ENCODE assay signal across 28 cellular contexts in the genomic region with DNA sequence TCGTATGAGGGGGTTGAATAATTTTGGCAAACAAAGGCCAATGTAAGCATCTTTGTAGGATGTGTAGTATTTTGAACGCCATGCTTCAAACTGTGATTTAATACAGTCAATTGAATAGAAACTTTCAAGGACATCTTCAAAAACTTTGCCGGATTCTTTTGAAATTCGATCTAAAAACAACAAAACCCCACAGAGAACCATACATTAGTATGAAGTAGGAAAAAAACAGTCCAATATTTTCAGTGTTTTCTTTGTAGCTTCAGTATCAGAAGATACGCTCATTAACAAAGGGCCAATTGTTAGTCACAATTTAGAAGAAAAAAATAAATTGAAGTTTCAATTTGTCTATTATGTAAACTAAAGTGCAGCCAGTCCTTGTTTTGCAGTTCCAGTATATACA.
"Had no signal": no experiment of that assay in that cellular context is flagged by ENCODE, and none has a peak within 500 bp of the region (broad histone marks: within the 10 kb centered on the region; RNA-seq: fewer than 3 reads in every experiment).

No MANE protein-coding gene starts in this region.

- H3K27ac Mint-ChIP-seq: activated naive CD4-positive, alpha-beta T cell treated with anti-CD3 and anti-CD28 coated beads, Interleukin-2, amount 10 ng/mL, durations not matched to agents 7 days and 5 days; naive B cell had no signal

- H3K36me3 ChIP-seq: uterus had no signal

- H3K4me3 Mint-ChIP-seq: activated naive CD4-positive, alpha-beta T cell treated with anti-CD3 and anti-CD28 coated beads, Interleukin-2, amount 10 ng/mL, durations not matched to agents 7 days and 5 days; activated T-cell treated with anti-CD3 and anti-CD28 coated beads, Interleukin-2, amount 50 U/mL, for 72 hours; brain; effector memory CD8-positive, alpha-beta T cell; naive B cell; neural crest cell; stimulated activated naive CD8-positive, alpha-beta T cell treated with anti-CD3 and anti-CD28 coated beads, Interleukin-15, amount 100 ng/mL, for 72 hours had no signal

- H3K9me3 ChIP-seq: gastrocnemius medialis, mucosa of descending colon, prostate gland, testis, uterus had no signal

- DNase-seq: activated CD4-positive, alpha-beta T cell treated with anti-CD3 and anti-CD28 coated beads, Interleukin-2, amount 50 U/mL, for 48 hours; activated CD4-positive, CD25-positive, alpha-beta regulatory T cell treated with anti-CD3 and anti-CD28 coated beads, Interleukin-2, amount 50 U/mL, for 72 hours; activated CD8-positive, alpha-beta memory T cell treated with anti-CD3 and anti-CD28 coated beads, Interleukin-2, amount 50 U/mL, for 48 hours; activated effector memory CD4-positive, alpha-beta T cell treated with anti-CD3 and anti-CD28 coated beads, Interleukin-2, amount 50 U/mL, for 16 hours; activated naive CD4-positive, alpha-beta T cell treated with anti-CD3 and anti-CD28 coated beads, Interleukin-2, amount 10 ng/mL, durations not matched to agents 7 days and 5 days; activated T-cell treated with anti-CD3 and anti-CD28 coated beads, Interleukin-2, amount 50 U/mL, for 72 hours; aorta; effector memory CD8-positive, alpha-beta T cell; gastrocnemius medialis; hypothalamus; left cardiac atrium; mesenchymal stem cell; mucosa of descending colon; naive B cell; stimulated activated CD4-positive, alpha-beta T cell treated with anti-CD3 and anti-CD28 coated beads, Interleukin-12 subunit alpha, Interleukin-12 subunit beta, amount 100 ng/mL, for 4 hours; stimulated activated naive CD8-positive, alpha-beta T cell treated with anti-CD3 and anti-CD28 coated beads, Interleukin-15, amount 100 ng/mL, for 72 hours; SW 1271; T-helper 2 cell; testis; trophoblast cell; uterus had no signal

- H3K4me1 Mint-ChIP-seq: brain, naive B cell had no signal

- H3K4me3 ChIP-seq: gastrocnemius medialis, mucosa of descending colon, prostate gland, SK-N-MC, testis, uterus had no signal

- H3K27me3 Mint-ChIP-seq: activated naive CD4-positive, alpha-beta T cell treated with anti-CD3 and anti-CD28 coated beads, Interleukin-2, amount 10 ng/mL, durations not matched to agents 7 days and 5 days; effector memory CD8-positive, alpha-beta T cell; naive B cell; stimulated activated naive CD8-positive, alpha-beta T cell treated with anti-CD3 and anti-CD28 coated beads, Interleukin-15, amount 100 ng/mL, for 72 hours had no signal

- H3K9me3 Mint-ChIP-seq: activated naive CD4-positive, alpha-beta T cell treated with anti-CD3 and anti-CD28 coated beads, Interleukin-2, amount 10 ng/mL, durations not matched to agents 7 days and 5 days; activated T-cell treated with anti-CD3 and anti-CD28 coated beads, Interleukin-2, amount 50 U/mL, for 72 hours; brain; effector memory CD8-positive, alpha-beta T cell; neural crest cell; stimulated activated naive CD8-positive, alpha-beta T cell treated with anti-CD3 and anti-CD28 coated beads, Interleukin-15, amount 100 ng/mL, for 72 hours had no signal

- H3K27ac ChIP-seq: gastrocnemius medialis, prostate gland, SK-N-MC, testis, uterus, VCaP had no signal

- H3K27me3 ChIP-seq: gastrocnemius medialis, testis, uterus had no signal

- FAIRE-seq: colon, endothelial cell of umbilical vein had no signal
